ENCODE assay signal across 11 cellular contexts in the genomic region with DNA sequence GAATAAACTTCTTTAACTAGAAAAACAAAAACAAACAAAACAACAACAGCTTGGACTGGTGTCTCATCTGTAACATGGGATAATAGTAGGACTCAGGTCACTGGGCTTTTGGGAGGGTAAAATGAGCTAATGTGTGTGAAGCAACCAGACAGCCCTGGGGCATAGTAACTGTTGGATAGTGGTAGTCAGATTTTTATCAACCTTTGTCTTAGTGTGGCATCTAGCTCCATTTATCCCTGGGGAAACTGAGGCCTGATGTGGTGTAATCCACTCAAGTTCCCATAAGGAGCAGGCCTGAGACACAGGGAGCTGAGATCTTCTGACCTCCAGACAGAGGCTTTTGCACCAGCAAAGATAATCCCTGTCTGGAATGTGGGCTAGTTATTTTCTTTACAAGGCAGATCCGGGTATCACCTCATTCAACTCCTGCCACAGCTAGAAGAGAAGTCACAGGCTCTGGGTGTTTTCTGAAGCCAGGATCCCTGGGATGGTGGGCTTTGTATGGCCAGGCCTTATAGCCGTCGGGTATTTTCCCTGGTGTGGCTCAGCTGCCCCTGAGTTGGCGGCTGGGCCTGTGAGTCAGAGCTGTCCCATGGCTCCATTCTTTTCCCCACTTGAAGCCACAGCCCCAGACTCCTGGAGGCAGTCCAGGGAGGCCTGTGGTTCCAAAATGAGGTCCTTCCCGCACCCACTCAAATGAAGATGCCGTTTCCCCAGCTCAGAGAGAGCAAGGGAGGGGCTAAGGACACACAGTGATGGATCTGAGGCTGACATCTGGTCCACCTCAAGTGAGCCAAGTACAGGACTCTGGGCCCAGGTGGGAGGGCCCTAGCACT. TPM values are rescaled to one million over a fixed set of nuclear protein-coding genes. Genes with fewer than 3 reads are reported as not detected.
DNase-seq lines count a peak whose midpoint lies in the region; ATAC-seq, FAIRE-seq and TF ChIP-seq lines count a peak whose summit lies in the region.
"Had no signal": no experiment of that assay in that cellular context is flagged by ENCODE, and none has a peak within 500 bp of the region (broad histone marks: within the 10 kb centered on the region; RNA-seq: fewer than 3 reads in every experiment).

No MANE protein-coding gene starts in this region.

- peak overlapping the region; percentile 81 for H3K27ac Mint-ChIP-seq in mesothelial cell of epicardium
- H3K27ac Mint-ChIP-seq: CD8-positive, alpha-beta T cell had no signal

- no peaks in the 10 kb centered on the region for H3K36me3 Mint-ChIP-seq in mesothelial cell of epicardium
- H3K36me3 Mint-ChIP-seq: CD8-positive, alpha-beta T cell had no signal

- H3K27ac ChIP-seq in A549 (peak overlapping the region; percentile 36 to 38; a peak in 4 of 6 replicates), coronary artery (peak overlapping the region; percentile 84 to 95)

- no peak for TF ChIP-seq CTCF in A549 (IDR thresholded peaks at IDR 0.05)
- TF ChIP-seq CTCF in coronary artery (IDR thresholded peaks at IDR 0.05) = no peak
- no peak for TF ChIP-seq CTCF in mesothelial cell of epicardium (IDR thresholded peaks at IDR 0.05; ENCODE audit: unreplicated experiment)

- H3K9me3 ChIP-seq in A549 = no peaks in the 10 kb centered on the region

- H3K4me1 ChIP-seq in A549 = peaks cover 9% of the 10 kb centered on the region

- CTCF ChIA-PET in A549 (lab: Yijun Ruan, JAX) = interaction anchor here (0.9 to 13.2 kb wide), 8 partner anchors 9 to 476 kb away, joined by 3 to 98 read pairs (median 3); no protein-coding TSS in a partner anchor

- WGBS in A549 (ENCODE audit: missing lambda C conversion rate) = 65% methylated on average over 6 of the region's 6 CpGs

- no peak overlapping the region for H3K4me3 Mint-ChIP-seq in mesothelial cell of epicardium
- H3K4me3 Mint-ChIP-seq: CD8-positive, alpha-beta T cell had no signal

- TF ChIP-seq RAD21 in A549 (conservative IDR thresholded peaks at IDR 0.05 in 1 of 2, IDR thresholded peaks at IDR 0.05 in 1 of 2) = no peak

- H3K4me3 ChIP-seq in A549 = no peak overlapping the region
- H3K4me3 ChIP-seq in coronary artery = no peak overlapping the region

- peak in 1 of 2 experiments; percentile 51; a peak in 3 of 6 replicates for ATAC-seq in A549
- ATAC-seq: CD8-positive, alpha-beta T cell had no signal

- TF ChIP-seq POLR2A in A549 (IDR thresholded peaks at IDR 0.05; ENCODE audit: low read length) = no peak

- no peaks in the 10 kb centered on the region for H3K27me3 Mint-ChIP-seq in mesothelial cell of epicardium (ENCODE audit: low read depth)

- peaks cover 32% of the 10 kb centered on the region for H3K4me1 Mint-ChIP-seq in mesothelial cell of epicardium

- DNase-seq in A549 (ENCODE audit: low read depth in 1 of 2, low spot score in 1 of 2) = peak in 1 of 2 experiments; percentile 13
- peak; percentile 52 for DNase-seq in HPDE6-E6E7 (ENCODE audit: extremely low spot score)
- DNase-seq in coronary artery (ENCODE audit: low spot score) = peak; percentile 88
- peak in 1 of 2 experiments; percentile 37 for DNase-seq in mesothelial cell of epicardium (ENCODE audit: low spot score in 2 of 2, unreplicated experiment in 2 of 2)
- no peak for DNase-seq in hippocampal formation (lab: John Stamatoyannopoulos, UW)
- no peak for DNase-seq in cerebellum (ENCODE audit: low spot score)
- no peak for DNase-seq in activated gamma-delta T cell (lab: John Stamatoyannopoulos, UW)
- no peak for DNase-seq in stimulated activated CD4-positive, alpha-beta T cell treated with anti-CD3 and anti-CD28 coated beads, Interleukin-4, amount 100 ng/mL, for 24 hours
- DNase-seq: NCI-H1436 treated with DMSO at 0.1 percent for 48 hours had no signal

- TF ChIP-seq EP300 in A549 (IDR thresholded peaks at IDR 0.05) = no peak

- H3K9me3 Mint-ChIP-seq in mesothelial cell of epicardium = no peaks in the 10 kb centered on the region
- H3K9me3 Mint-ChIP-seq: CD8-positive, alpha-beta T cell had no signal

- POLR2A ChIA-PET in A549 (lab: Yijun Ruan, JAX) = no interaction called here

- H3K4me2 ChIP-seq in A549 = peak overlapping the region; percentile 16; the same call in 1 of the 3 replicates

- FAIRE-seq in A549 (lab: Jason Lieb, UNC) = no peak

TF ChIP-seq in A549, 52 proteins besides CTCF, POLR2A, EP300 and RAD21:
- TF ChIP-seq CBX2 (IDR thresholded peaks at IDR 0.05; ENCODE audit: borderline replicate concordance, low read depth) (no peak), JUN (IDR thresholded peaks at IDR 0.05) (no peak), SREBF2 (IDR thresholded peaks at IDR 0.05) (no peak), ZNF302 (CRISPR knock-in tag; IDR thresholded peaks at IDR 0.05) (no peak), SMC3 (IDR thresholded peaks at IDR 0.05) (no peak), PHF8 (IDR thresholded peaks at IDR 0.05; ENCODE audit: borderline replicate concordance, low read depth) (no peak), RARB (CRISPR knock-in tag; IDR thresholded peaks at IDR 0.05) (no peak)
- TF ChIP-seq, protein P1, sequence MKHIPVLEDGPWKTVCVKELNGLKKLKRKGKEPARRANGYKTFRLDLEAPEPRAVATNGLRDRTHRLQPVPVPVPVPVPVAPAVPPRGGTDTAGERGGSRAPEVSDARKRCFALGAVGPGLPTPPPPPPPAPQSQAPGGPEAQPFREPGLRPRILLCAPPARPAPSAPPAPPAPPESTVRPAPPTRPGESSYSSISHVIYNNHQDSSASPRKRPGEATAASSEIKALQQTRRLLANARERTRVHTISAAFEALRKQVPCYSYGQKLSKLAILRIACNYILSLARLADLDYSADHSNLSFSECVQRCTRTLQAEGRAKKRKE (CRISPR knock-in tag; IDR thresholded peaks at IDR 0.05; ENCODE audit: low read depth) = no peak

RNA-seq across cellular contexts. Expression of gene CSF1R, which starts 26.1 kb away (rescaled TPM):
- 0.06 and 0.12 TPM in 2 replicates for polyA plus RNA-seq in A549 (2011; rRNA removed)
- 0.04 and 0.10 TPM in 2 replicates for polyA plus RNA-seq in A549 (2012; cell fraction: cytosol; rRNA removed)
- polyA plus RNA-seq in A549 (2012; cell fraction: nucleus; rRNA removed) = 0.02 and 0.15 TPM in 2 replicates
- not detected in 3 replicates for polyA plus RNA-seq in A549 (2017; fragmentation: RNase III; extraction: RNeasy Plus Mini Kit Qiagen cat#74134 plus additional on column Dnase treatment)
- polyA minus RNA-seq in A549 (2011; rRNA and poly(A)+ RNA removed) = not detected in 2 replicates
- total RNA-seq in mesothelial cell of epicardium = 0.07 to 0.27 TPM (median 0.18 TPM) in 3 replicates
- total RNA-seq in cerebellum = 8.7 TPM
- total RNA-seq: glomerular endothelial cell had no signal

RNA-seq across cellular contexts. Expression of gene PDGFRB, which starts 43.2 kb away (rescaled TPM):
- polyA plus RNA-seq in A549 (2011; rRNA removed) = 0.15 and 0.22 TPM in 2 replicates
- polyA plus RNA-seq in A549 (2012; cell fraction: cytosol; rRNA removed) = 0.05 and 0.09 TPM in 2 replicates
- 0.18 and 0.38 TPM in 2 replicates for polyA plus RNA-seq in A549 (2012; cell fraction: nucleus; rRNA removed)
- 0.05 to 0.24 TPM (median 0.22 TPM) in 3 replicates for polyA plus RNA-seq in A549 (2017; fragmentation: RNase III; extraction: RNeasy Plus Mini Kit Qiagen cat#74134 plus additional on column Dnase treatment)
- 0.25 and 0.54 TPM in 2 replicates for polyA minus RNA-seq in A549 (2011; rRNA and poly(A)+ RNA removed)
- 100 to 105 TPM (median 102 TPM) in 3 replicates for total RNA-seq in mesothelial cell of epicardium
- 37.9 TPM for total RNA-seq in cerebellum

RNA-seq across cellular contexts. Expression of gene CDX1, which starts 54.1 kb away (rescaled TPM):
- polyA plus RNA-seq in A549 (2011; rRNA removed) (not detected in 2 replicates), A549 (2017; fragmentation: RNase III; extraction: RNeasy Plus Mini Kit Qiagen cat#74134 plus additional on column Dnase treatment) (not detected in 3 replicates)
- polyA plus RNA-seq in A549 (2012; cell fraction: cytosol; rRNA removed) = not detected in 2 replicates
- polyA plus RNA-seq in A549 (2012; cell fraction: nucleus; rRNA removed) = not detected in 2 replicates
- not detected in 2 replicates for polyA minus RNA-seq in A549 (2011; rRNA and poly(A)+ RNA removed)
- total RNA-seq in mesothelial cell of epicardium (0.51 to 1.1 TPM (median 0.68 TPM) in 3 replicates), cerebellum (not detected)
- total RNA-seq: CD8-positive, alpha-beta T cell; glomerular endothelial cell had no signal

Comparison
In these comparisons a context has a peak if more than half of its experiments do, and no peak if none do; other contexts are left out.
1. DNase-seq: peak in HPDE6-E6E7 (single experiment) and coronary artery (single experiment); none in hippocampal formation (0 of 2), cerebellum (single experiment), activated gamma-delta T cell (single experiment) and stimulated activated CD4-positive, alpha-beta T cell treated with anti-CD3 and anti-CD28 coated beads, Interleukin-4, amount 100 ng/mL, for 24 hours (single experiment).